ENCODE assay signal across 9 cellular contexts in the genomic region with DNA sequence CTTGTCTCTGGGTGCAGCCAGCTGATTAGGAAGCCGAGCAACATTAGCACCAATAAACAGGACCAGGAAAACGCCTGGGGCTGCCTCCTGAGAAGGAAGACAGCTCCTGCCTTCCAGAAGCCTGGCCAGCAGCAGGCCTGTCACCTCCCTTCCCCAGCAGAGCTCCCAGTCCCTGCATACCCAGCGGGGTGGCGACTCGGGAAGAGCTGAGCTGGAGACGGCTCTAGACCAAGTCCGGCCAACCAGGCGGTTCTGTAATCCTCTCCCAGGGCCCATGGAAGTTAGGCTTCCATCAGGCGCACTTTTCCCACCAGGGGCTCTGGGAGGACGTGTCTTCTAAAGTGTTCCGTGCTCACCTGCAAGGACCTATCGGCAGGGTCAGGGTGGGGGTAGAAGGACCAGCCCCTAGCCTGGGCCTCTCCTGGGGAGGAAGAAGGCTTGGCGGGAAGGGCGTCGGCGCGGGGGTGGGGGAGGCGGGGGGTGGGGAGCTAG. TPM values are rescaled to one million over a fixed set of nuclear protein-coding genes. Genes with fewer than 3 reads are reported as not detected.
DNase-seq lines count a peak whose midpoint lies in the region; ATAC-seq and TF ChIP-seq lines count a peak whose summit lies in the region.
"Had no signal": no experiment of that assay in that cellular context is flagged by ENCODE, and none has a peak within 500 bp of the region (broad histone marks: within the 10 kb centered on the region; RNA-seq: fewer than 3 reads in every experiment).

No MANE protein-coding gene starts in this region.

- H3K9me3 Mint-ChIP-seq in progenitor cell of endocrine pancreas (ENCODE audit: low read depth): no peaks in the 10 kb centered on the region

- TF ChIP-seq POLR2A in gastrocnemius medialis (IDR thresholded peaks at IDR 0.05): no peak

- H3K4me2 ChIP-seq in PC-3 (ENCODE audit: low read length): peak overlapping the region; percentile 33; the same call in 1 of the 2 replicates

- POLR2A ChIA-PET in PC-3 (lab: Charles Lee; ENCODE audit: unreplicated experiment): interaction anchor here (0.5 kb wide), 1 partner anchor 11 kb away, joined by 9 read pairs; no protein-coding TSS in a partner anchor

- no peaks in the 10 kb centered on the region for H3K9me2 ChIP-seq in PC-3 (replicated peaks; ENCODE audit: low read length)

- no peak overlapping the region for H3K4me3 Mint-ChIP-seq in progenitor cell of endocrine pancreas (ENCODE audit: low read depth)

- H3K27ac ChIP-seq in PC-3 (ENCODE audit: low read length) (no peak overlapping the region), gastrocnemius medialis (peak overlapping the region; percentile 54 to 61 (median 58))

- 0 out of 2 replicates have a peak overlapping the region, but pooled peaks have one; percentile 20 for H2AFZ ChIP-seq in PC-3 (ENCODE audit: low read length)

- in situ Hi-C loops in gastrocnemius medialis (cut with MboI; ENCODE audit: low sequenced_read_pairs in 4 of 4): loop anchor here in 1 of 4 donors (25.0 kb wide), 1 partner anchor 311 kb away; a partner anchor contains a TSS

- H3K9me3 ChIP-seq in PC-3 (ENCODE audit: low read length) (no peaks in the 10 kb centered on the region), iPS-15b (ENCODE audit: control insufficient read depth, insufficient read depth, low read length) (no peaks in the 10 kb centered on the region), gastrocnemius medialis (no peaks in the 10 kb centered on the region)

- H3F3A ChIP-seq in PC-3 (ENCODE audit: low read length, unreplicated experiment): no peaks in the 10 kb centered on the region

- DNase-seq in ELF-1 (ENCODE audit: low read depth, low spot score) (peak; percentile 97), PC-3 (peak; percentile 32), gastrocnemius medialis (no peak), progenitor cell of endocrine pancreas (ENCODE audit: low spot score, unreplicated experiment) (no peak), NCI-H1105 (lab: John Stamatoyannopoulos, UW) (no peak)
- DNase-seq: DND-41, T1000 had no signal

- 0 out of 2 replicates have a peak overlapping the region, but pooled peaks have one; percentile 16 for H3K4me3 ChIP-seq in PC-3 (ENCODE audit: low read length)
- H3K4me3 ChIP-seq in iPS-15b (ENCODE audit: low read depth, low read length): peak overlapping the region; percentile 53
- peak overlapping the region; percentile 47 to 50 (median 48) for H3K4me3 ChIP-seq in gastrocnemius medialis

- 0 out of 2 replicates have a peak, but pooled peaks cover 4% of the 10 kb centered on the region for H3K79me2 ChIP-seq in PC-3 (ENCODE audit: low read length)

- peaks cover 43% of the 10 kb centered on the region for H3K27me3 Mint-ChIP-seq in progenitor cell of endocrine pancreas

- H3K27me3 ChIP-seq in PC-3 (ENCODE audit: low read length) (no peaks in the 10 kb centered on the region), iPS-15b (ENCODE audit: control insufficient read depth, insufficient read depth, low read length) (no peaks in the 10 kb centered on the region), gastrocnemius medialis (peaks cover 0 to 15% (median 4%) of the 10 kb centered on the region in 3 donors)

- BruUV-seq in PC-3 (replicated peaks; lab: Mats Ljungman, UMichigan): no TSS peak

- no peaks in the 10 kb centered on the region for H3K4me1 Mint-ChIP-seq in progenitor cell of endocrine pancreas (ENCODE audit: low read depth)

- H3K9ac ChIP-seq in PC-3 (ENCODE audit: low read length) (no peak overlapping the region), iPS-15b (ENCODE audit: low read depth, low read length) (peak overlapping the region; percentile 56)

- no peaks in the 10 kb centered on the region for H3K36me3 Mint-ChIP-seq in progenitor cell of endocrine pancreas (ENCODE audit: insufficient read depth)

- ATAC-seq in PC-3: peak; percentile 50
- ATAC-seq in gastrocnemius medialis: peak; percentile 3 to 6
- ATAC-seq in GM21529 (IDR thresholded peaks at IDR 0.05; ENCODE audit: unreplicated experiment): no peak

- intact Hi-C loops in PC-3 (cut with micrococcal nuclease) (no loop called here), gastrocnemius medialis (cut with DNase I; ENCODE audit: low total_unique reads) (no loop called here)

- CTCF ChIA-PET in PC-3 (lab: Charles Lee): no interaction called here

- H3K4me1 ChIP-seq in PC-3 (ENCODE audit: insufficient read depth, low read length) (no peaks in the 10 kb centered on the region), iPS-15b (ENCODE audit: control insufficient read depth, insufficient read depth, low read length) (peaks cover 3% of the 10 kb centered on the region), gastrocnemius medialis (peaks cover 0 to 15% of the 10 kb centered on the region in 2 donors)

- H4K20me1 ChIP-seq in PC-3 (ENCODE audit: low read length): no peaks in the 10 kb centered on the region

- H3K36me3 ChIP-seq in PC-3 (ENCODE audit: low read depth, low read length): no peaks in the 10 kb centered on the region
- H3K36me3 ChIP-seq in iPS-15b (ENCODE audit: control insufficient read depth, insufficient read depth, low read length): no peaks in the 10 kb centered on the region
- H3K36me3 ChIP-seq in gastrocnemius medialis: no peaks in the 10 kb centered on the region

- TF ChIP-seq CTCF in PC-3 (conservative IDR thresholded peaks at IDR 0.05; ENCODE audit: low read depth, low read length) (no peak), gastrocnemius medialis (IDR thresholded peaks at IDR 0.05 in 4 of 5, conservative IDR thresholded peaks at IDR 0.05 in 1 of 5) (no peak), progenitor cell of endocrine pancreas (IDR thresholded peaks at IDR 0.05; ENCODE audit: unreplicated experiment) (no peak)

- H3K27ac Mint-ChIP-seq in progenitor cell of endocrine pancreas: no peak overlapping the region

RNA-seq across cellular contexts. Expression of a gene that starts 12.0 kb away (rescaled TPM):
- 108 and 148 TPM in 2 replicates for total RNA-seq in PC-3 (2014; rRNA removed)
- 100 to 1,000 TPM; 104 to 286 (median 211) TPM for total RNA-seq in gastrocnemius medialis
- total RNA-seq in progenitor cell of endocrine pancreas: 40.2 and 46.9 TPM in 2 replicates

RNA-seq across cellular contexts. Expression of a gene that starts 25.9 kb away (rescaled TPM):
- total RNA-seq in PC-3 (2014; rRNA removed) (not detected in 2 replicates), gastrocnemius medialis (not detected), progenitor cell of endocrine pancreas (0.87 and 1.3 TPM in 2 replicates)

Comparison
In these comparisons a context has a peak if more than half of its experiments do, and no peak if none do; other contexts are left out.
1. DNase-seq: peak in ELF-1 (single experiment) and PC-3 (single experiment); none in gastrocnemius medialis (0 of 2), progenitor cell of endocrine pancreas (single experiment) and NCI-H1105 (single experiment).
2. Peak in every context shown above with its lines, with median percentiles within 50 percentile points of each other: H3K4me3 ChIP-seq.